7 cellular contexts compared by ENCODE assay signal in genomic region chr17:50918933-50919296, GRCh38. TPM values are rescaled to one million over a fixed set of nuclear protein-coding genes. Genes with fewer than 3 reads are reported as not detected.
DNase-seq lines count a peak whose midpoint lies in the region; ATAC-seq and TF ChIP-seq lines count a peak whose summit lies in the region.

No MANE protein-coding gene starts in this region.

- no TSS peak for BruUV-seq in PC-9 (replicated peaks; lab: Mats Ljungman, UMichigan)

- H3K27me3 Mint-ChIP-seq in activated naive CD8-positive, alpha-beta T cell = no peaks in the 10 kb centered on the region
- no peaks in the 10 kb centered on the region for H3K27me3 Mint-ChIP-seq in memory B cell

- DNase-seq in PC-9 (no peak), memory B cell (ENCODE audit: low spot score in 2 of 2) (no peak), HuH-7 (ENCODE audit: low spot score) (no peak)

- no peak overlapping the region for H2AFZ ChIP-seq in PC-9

- peak overlapping the region; percentile 58 for H3K4me3 Mint-ChIP-seq in activated naive CD8-positive, alpha-beta T cell
- no peak overlapping the region for H3K4me3 Mint-ChIP-seq in memory B cell

- peak overlapping the region; percentile 96 for H3K27ac Mint-ChIP-seq in activated naive CD8-positive, alpha-beta T cell
- H3K27ac Mint-ChIP-seq in memory B cell = peak overlapping the region; percentile 60

- H3K79me2 ChIP-seq in PC-9 (ENCODE audit: low read depth) = no peaks in the 10 kb centered on the region

- H3K9me3 ChIP-seq in PC-9 (ENCODE audit: insufficient read depth, low read depth) (no peaks in the 10 kb centered on the region), stomach smooth muscle (ENCODE audit: control insufficient read depth in 2 of 2, low read length in 2 of 2) (no peaks in the 10 kb centered on the region)

- CTCF ChIA-PET in PC-9 (lab: Charles Lee) = no interaction called here

- POLR2A ChIA-PET in PC-9 (lab: Charles Lee; ENCODE audit: unreplicated experiment) = no interaction called here

- H4K20me1 ChIP-seq in PC-9 (ENCODE audit: insufficient read depth) = no peaks in the 10 kb centered on the region

- H3K9me3 Mint-ChIP-seq in activated naive CD8-positive, alpha-beta T cell (ENCODE audit: low read depth) = no peaks in the 10 kb centered on the region
- no peaks in the 10 kb centered on the region for H3K9me3 Mint-ChIP-seq in memory B cell

- intact Hi-C loops in PC-9 (cut with micrococcal nuclease; ENCODE audit: unreplicated experiment) = loop anchor here (1.0 to 2.0 kb wide), 3 partner anchors 14 to 52 kb away; no protein-coding TSS in a partner anchor

- H3K4me3 ChIP-seq in PC-9 (no peak overlapping the region), stomach smooth muscle (ENCODE audit: low read length in 2 of 2) (peak overlapping the region in 1 of 2 donors; percentile 29)

- H3K36me3 Mint-ChIP-seq in activated naive CD8-positive, alpha-beta T cell = peaks cover 1% of the 10 kb centered on the region
- no peaks in the 10 kb centered on the region for H3K36me3 Mint-ChIP-seq in memory B cell

- H3K4me1 Mint-ChIP-seq in activated naive CD8-positive, alpha-beta T cell (ENCODE audit: low read depth) = peaks cover 49% of the 10 kb centered on the region
- peaks cover 10% of the 10 kb centered on the region for H3K4me1 Mint-ChIP-seq in memory B cell

- no peak for ATAC-seq in memory B cell (ENCODE audit: low read depth)
- ATAC-seq in GM18870 (IDR thresholded peaks at IDR 0.05; ENCODE audit: unreplicated experiment) = no peak
- ATAC-seq in GM21717 (IDR thresholded peaks at IDR 0.05; ENCODE audit: unreplicated experiment) = no peak

- H3K27ac ChIP-seq in PC-9 (no peak overlapping the region), stomach smooth muscle (ENCODE audit: low read length) (peak overlapping the region; percentile 96)

- no peaks in the 10 kb centered on the region for H3K9me2 ChIP-seq in PC-9 (ENCODE audit: insufficient read depth)

- peaks cover 40% of the 10 kb centered on the region for H3F3A ChIP-seq in PC-9 (ENCODE audit: insufficient read depth, low read depth)

- TF ChIP-seq CTCF in PC-9 (conservative IDR thresholded peaks at IDR 0.05) = no peak

- H3K27me3 ChIP-seq in PC-9 (ENCODE audit: insufficient read depth, low read depth) = no peaks in the 10 kb centered on the region
- H3K27me3 ChIP-seq in stomach smooth muscle (ENCODE audit: control insufficient read depth in 1 of 2, insufficient read depth in 2 of 2, low read length in 2 of 2) = no peaks in the 10 kb centered on the region

- peak overlapping the region; percentile 79 for H3K4me2 ChIP-seq in PC-9

- peaks cover 90% of the 10 kb centered on the region for H3K4me1 ChIP-seq in PC-9 (replicated peaks; ENCODE audit: insufficient read depth)
- peaks cover 54% of the 10 kb centered on the region for H3K4me1 ChIP-seq in stomach smooth muscle (ENCODE audit: control insufficient read depth, insufficient read depth, low read length)

- peak overlapping the region; percentile 62 to 78 for H3K9ac ChIP-seq in stomach smooth muscle (ENCODE audit: low read length in 2 of 2)

- H3K36me3 ChIP-seq in PC-9 (ENCODE audit: low read depth) (no peaks in the 10 kb centered on the region), stomach smooth muscle (ENCODE audit: control insufficient read depth in 2 of 2, insufficient read depth in 2 of 2, low read length in 2 of 2) (no peaks in the 10 kb centered on the region)

RNA-seq across cellular contexts. Expression of gene TOB1, which starts 52.8 kb away (rescaled TPM):
- 54.2 and 67.9 TPM in 2 replicates for total RNA-seq in PC-9 (2021)
